ENCODE assay signal across 1 cellular context in the genomic region with DNA sequence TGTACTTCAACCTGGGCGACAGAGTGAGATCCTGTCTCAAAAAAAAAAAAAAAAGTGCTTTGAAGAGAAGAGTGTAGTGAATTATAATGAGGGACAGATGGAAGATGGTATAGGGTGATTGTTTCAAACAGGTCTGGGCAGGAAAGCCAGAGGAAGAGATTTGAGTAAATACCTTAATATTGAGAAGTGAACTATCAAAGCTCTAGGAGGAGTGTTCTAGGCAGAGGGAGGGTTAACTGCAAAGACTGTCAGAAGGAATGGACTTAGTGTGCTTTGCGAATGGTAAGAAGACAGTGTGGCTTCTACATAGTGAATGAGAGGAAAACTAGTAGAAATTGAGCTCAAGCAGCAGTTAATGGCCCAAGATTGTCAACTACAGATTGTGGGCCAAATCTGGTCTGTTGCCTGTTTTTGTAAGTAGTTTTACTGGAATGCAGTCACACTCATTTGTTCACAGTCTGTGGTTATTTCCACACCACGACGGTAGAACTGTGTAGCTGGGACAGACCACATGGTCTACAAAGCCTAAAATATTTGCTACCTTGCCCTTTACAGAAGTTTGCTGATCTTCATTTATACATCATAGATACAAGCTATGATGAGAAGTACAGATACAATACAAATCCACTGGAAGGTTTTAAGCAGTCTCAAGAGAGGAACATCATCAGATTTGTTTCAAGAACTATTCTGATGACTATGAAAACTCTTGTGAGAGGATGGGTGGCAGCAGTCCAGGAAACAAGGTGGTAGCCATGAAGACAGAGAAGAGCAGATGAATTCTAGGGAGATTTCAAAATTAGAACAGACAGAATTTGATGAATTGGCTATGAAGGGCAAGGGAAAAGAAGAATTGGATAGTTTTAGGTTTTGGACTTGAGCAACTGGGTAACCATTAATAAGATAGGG.
TF ChIP-seq lines count a peak whose summit lies in the region.

No MANE protein-coding gene starts in this region.

TF ChIP-seq in IMR-90, 13 proteins besides CTCF, POLR2A, EP300 and RAD21:
- TF ChIP-seq MXI1 (IDR thresholded peaks at IDR 0.05; ENCODE audit: borderline replicate concordance, low read depth, low read length) (no peak), SMC3 (IDR thresholded peaks at IDR 0.05; ENCODE audit: low read depth, low read length) (no peak), RFX5 (IDR thresholded peaks at IDR 0.05; ENCODE audit: low read depth, low read length) (no peak), NFE2L2 (IDR thresholded peaks at IDR 0.05; ENCODE audit: low read depth, low read length) (no peak), FOS (IDR thresholded peaks at IDR 0.05; ENCODE audit: low read depth, low read length) (no peak), CEBPB (IDR thresholded peaks at IDR 0.05; ENCODE audit: low read depth, low read length) (no peak), MAFK (IDR thresholded peaks at IDR 0.05; ENCODE audit: low read depth, low read length) (no peak), BHLHE40 (IDR thresholded peaks at IDR 0.05; ENCODE audit: low read depth, low read length) (no peak), MAZ (IDR thresholded peaks at IDR 0.05; ENCODE audit: borderline replicate concordance, low read depth, low read length) (no peak), RCOR1 (IDR thresholded peaks at IDR 0.05; ENCODE audit: insufficient replicate concordance, low read length) (no peak)
- TF ChIP-seq, protein P1, sequence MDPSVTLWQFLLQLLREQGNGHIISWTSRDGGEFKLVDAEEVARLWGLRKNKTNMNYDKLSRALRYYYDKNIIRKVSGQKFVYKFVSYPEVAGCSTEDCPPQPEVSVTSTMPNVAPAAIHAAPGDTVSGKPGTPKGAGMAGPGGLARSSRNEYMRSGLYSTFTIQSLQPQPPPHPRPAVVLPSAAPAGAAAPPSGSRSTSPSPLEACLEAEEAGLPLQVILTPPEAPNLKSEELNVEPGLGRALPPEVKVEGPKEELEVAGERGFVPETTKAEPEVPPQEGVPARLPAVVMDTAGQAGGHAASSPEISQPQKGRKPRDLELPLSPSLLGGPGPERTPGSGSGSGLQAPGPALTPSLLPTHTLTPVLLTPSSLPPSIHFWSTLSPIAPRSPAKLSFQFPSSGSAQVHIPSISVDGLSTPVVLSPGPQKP (IDR thresholded peaks at IDR 0.05; ENCODE audit: borderline replicate concordance, low read depth, low read length), result no peak
TF ChIP-seq in IMR-90: peak in this region for 0.
